In genomic region chr11:126465573-126466287, GRCh38 we compare ENCODE assay signal across 8 cellular contexts.
A peak's percentile ranks its signal among the peaks of the same experiment; 100 is the strongest.
DNase-seq lines count a peak whose midpoint lies in the region; ATAC-seq and TF ChIP-seq lines count a peak whose summit lies in the region.

No MANE protein-coding gene starts in this region.

- no peak overlapping the region for H3K4me3 ChIP-seq in osteoblast (ENCODE audit: insufficient read depth, low read length)
- H3K4me3 ChIP-seq in sigmoid colon: no peak overlapping the region

- no peak for TF ChIP-seq POLR2A in sigmoid colon (IDR thresholded peaks at IDR 0.05)

- WGBS in sigmoid colon, 2 donors: 14 to 26% methylated on average over 20 of the region's 20 CpGs

- in situ Hi-C loops in KBM-7 (cut with MboI; ENCODE audit: low pct_unique_long_range_greater_than_20kb, low sequenced_read_pairs): no loop called here

- H3K27me3 ChIP-seq in osteoblast (ENCODE audit: insufficient read depth, low read length) (no peaks in the 10 kb centered on the region), sigmoid colon (peaks cover 0 to 4% (median 0%) of the 10 kb centered on the region in 3 donors)

- no peak overlapping the region for H3K4me2 ChIP-seq in osteoblast (ENCODE audit: insufficient read depth, low read length)

- intact Hi-C loops in sigmoid colon (cut with DNase I): no loop called here

- TF ChIP-seq CTCF in osteoblast (IDR thresholded peaks at IDR 0.05; ENCODE audit: extremely low read depth, low read depth, low read length): no peak
- no peak for TF ChIP-seq CTCF in sigmoid colon (IDR thresholded peaks at IDR 0.05)

- H4K20me1 ChIP-seq in osteoblast (ENCODE audit: insufficient read depth, low read length): no peaks in the 10 kb centered on the region

- DNase-seq in KBM-7 (peak; percentile 36), osteoblast (ENCODE audit: insufficient read length, low spot score, missing footprints) (peak; percentile 84), H4 (ENCODE audit: low spot score) (no peak), sigmoid colon (no peak)
- peak; percentile 15 to 27 for DNase-seq in activated CD4-positive, alpha-beta T cell treated with anti-CD3 and anti-CD28 coated beads, Interleukin-2, amount 50 U/mL, for 48 hours
- DNase-seq in effector CD4-positive, alpha-beta T cell: no peak

- no peak for TF ChIP-seq EP300 in sigmoid colon (IDR thresholded peaks at IDR 0.05)

- no peaks in the 10 kb centered on the region for H3K36me3 ChIP-seq in osteoblast (ENCODE audit: insufficient read depth, low read length)
- H3K36me3 ChIP-seq in sigmoid colon: no peaks in the 10 kb centered on the region

- no peak overlapping the region for H2AFZ ChIP-seq in osteoblast (ENCODE audit: low read length)

- no peak overlapping the region for H3K27ac ChIP-seq in osteoblast (ENCODE audit: low read depth, low read length)
- no peak overlapping the region for H3K27ac ChIP-seq in sigmoid colon

- peak; percentile 87 for ATAC-seq in GM18502 (IDR thresholded peaks at IDR 0.05; ENCODE audit: poor library complexity, unreplicated experiment)
- peak; percentile 71 for ATAC-seq in GM21526 (IDR thresholded peaks at IDR 0.05; ENCODE audit: low FRiP score, unreplicated experiment)

- H3K79me2 ChIP-seq in osteoblast (ENCODE audit: insufficient read depth, low read length): no peaks in the 10 kb centered on the region

- H3K9me3 ChIP-seq in osteoblast (ENCODE audit: low read depth, low read length) (no peaks in the 10 kb centered on the region), sigmoid colon (no peaks in the 10 kb centered on the region)

- no peaks in the 10 kb centered on the region for H3K4me1 ChIP-seq in osteoblast (ENCODE audit: insufficient read depth, low read length)
- peaks cover 0 to 12% (median 4%) of the 10 kb centered on the region in 4 donors for H3K4me1 ChIP-seq in sigmoid colon

Comparison
In these comparisons a context has a peak if more than half of its experiments do, and no peak if none do; other contexts are left out.
1. DNase-seq: peak in KBM-7 (single experiment), activated CD4-positive, alpha-beta T cell treated with anti-CD3 and anti-CD28 coated beads, Interleukin-2, amount 50 U/mL, for 48 hours (2 of 2) and osteoblast (single experiment); none in H4 (single experiment), sigmoid colon (single experiment) and effector CD4-positive, alpha-beta T cell (single experiment).